10 cellular contexts compared by ENCODE assay signal in genomic region chr16:2784536-2785100, GRCh38. TPM values are rescaled to one million over a fixed set of nuclear protein-coding genes. Genes with fewer than 3 reads are reported as not detected.
DNase-seq lines count a peak whose midpoint lies in the region; ATAC-seq and TF ChIP-seq lines count a peak whose summit lies in the region.
"Had no signal": no experiment of that assay in that cellular context is flagged by ENCODE, and none has a peak within 500 bp of the region (broad histone marks: within the 10 kb centered on the region; RNA-seq: fewer than 3 reads in every experiment).

No MANE protein-coding gene starts in this region.

- 0 out of 2 replicates have a peak, but pooled peaks cover 5% of the 10 kb centered on the region for H3K79me2 ChIP-seq in PC-9 (ENCODE audit: low read depth)

- H3K4me3 ChIP-seq in stomach (peak overlapping the region; percentile 37 to 49 (median 39)), PC-9 (no peak overlapping the region)

- TF ChIP-seq POLR2A in stomach (IDR thresholded peaks at IDR 0.05), result no peak

- H3K9me3 ChIP-seq in stomach (no peaks in the 10 kb centered on the region), PC-9 (ENCODE audit: insufficient read depth, low read depth) (no peaks in the 10 kb centered on the region)

- H3K27me3 ChIP-seq in stomach (peaks cover 10 to 60% (median 33%) of the 10 kb centered on the region in 3 donors), PC-9 (ENCODE audit: insufficient read depth, low read depth) (peaks cover 3% of the 10 kb centered on the region; the same call in 1 of the 2 replicates)

- H3K9me2 ChIP-seq in PC-9 (ENCODE audit: insufficient read depth), result no peaks in the 10 kb centered on the region

- WGBS in stomach, 5 donors, result 49 to 100% (median 52%) methylated on average over 1 to 15 of the region's 15 CpGs

- H4K20me1 ChIP-seq in PC-9 (ENCODE audit: insufficient read depth), result no peaks in the 10 kb centered on the region

- TF ChIP-seq EP300 in stomach (IDR thresholded peaks at IDR 0.05), result no peak

- no peak overlapping the region for H3K27ac Mint-ChIP-seq in activated CD8-positive, alpha-beta memory T cell treated with anti-CD3 and anti-CD28 coated beads, Interleukin-2, amount 10 ng/mL, durations not matched to agents 7 days and 5 days
- H3K27ac Mint-ChIP-seq in activated T-helper 1 cell treated with anti-CD3 and anti-CD28 coated beads, Interleukin-12 subunit alpha, Interleukin-12 subunit beta, Interleukin-2, Interleukin-4 antibody, amounts not matched to agents 30 ng/mL and 10 ng/mL and 1 ng/mL, durations not matched to agents 14 hours and 24 hours and 36 hours, result peak overlapping the region; percentile 77

- no TSS peak for BruUV-seq in PC-9 (replicated peaks; lab: Mats Ljungman, UMichigan)

- H3K4me2 ChIP-seq in PC-9, result no peak overlapping the region

- CTCF ChIA-PET in activated CD8-positive, alpha-beta memory T cell treated with anti-CD3 and anti-CD28 coated beads, Interleukin-2, amount 10 ng/mL, durations not matched to agents 7 days and 5 days (lab: Charles Lee), result interaction anchor here (0.7 to 1.4 kb wide), 2 partner anchors 76 to 84 kb away, joined by 3 to 7 read pairs; no protein-coding TSS in a partner anchor
- CTCF ChIA-PET in PC-9 (lab: Charles Lee), result no interaction called here

- H3K4me3 Mint-ChIP-seq in activated CD8-positive, alpha-beta memory T cell treated with anti-CD3 and anti-CD28 coated beads, Interleukin-2, amount 10 ng/mL, durations not matched to agents 7 days and 5 days, result peak overlapping the region; percentile 64
- peak overlapping the region; percentile 76 for H3K4me3 Mint-ChIP-seq in activated T-helper 1 cell treated with anti-CD3 and anti-CD28 coated beads, Interleukin-12 subunit alpha, Interleukin-12 subunit beta, Interleukin-2, Interleukin-4 antibody, amounts not matched to agents 30 ng/mL and 10 ng/mL and 1 ng/mL, durations not matched to agents 14 hours and 24 hours and 36 hours

- in situ Hi-C loops in GM13977 (cut with MboI; ENCODE audit: low pct_unique_long_range_greater_than_20kb, low sequenced_read_pairs, unreplicated experiment), result no loop called here

- no peak overlapping the region for H2AFZ ChIP-seq in PC-9

- peaks cover 12 to 25% (median 15%) of the 10 kb centered on the region in 4 donors for H3K4me1 ChIP-seq in stomach
- H3K4me1 ChIP-seq in PC-9 (replicated peaks; ENCODE audit: insufficient read depth), result no peaks in the 10 kb centered on the region

- H3K27me3 Mint-ChIP-seq in activated CD8-positive, alpha-beta memory T cell treated with anti-CD3 and anti-CD28 coated beads, Interleukin-2, amount 10 ng/mL, durations not matched to agents 7 days and 5 days, result peaks cover 10% of the 10 kb centered on the region
- H3K27me3 Mint-ChIP-seq in activated T-helper 1 cell treated with anti-CD3 and anti-CD28 coated beads, Interleukin-12 subunit alpha, Interleukin-12 subunit beta, Interleukin-2, Interleukin-4 antibody, amounts not matched to agents 30 ng/mL and 10 ng/mL and 1 ng/mL, durations not matched to agents 14 hours and 24 hours and 36 hours (ENCODE audit: insufficient read depth), result peaks cover 19% of the 10 kb centered on the region

- peaks cover 9% of the 10 kb centered on the region for H3K4me1 Mint-ChIP-seq in activated CD8-positive, alpha-beta memory T cell treated with anti-CD3 and anti-CD28 coated beads, Interleukin-2, amount 10 ng/mL, durations not matched to agents 7 days and 5 days
- H3K4me1 Mint-ChIP-seq in activated T-helper 1 cell treated with anti-CD3 and anti-CD28 coated beads, Interleukin-12 subunit alpha, Interleukin-12 subunit beta, Interleukin-2, Interleukin-4 antibody, amounts not matched to agents 30 ng/mL and 10 ng/mL and 1 ng/mL, durations not matched to agents 14 hours and 24 hours and 36 hours (ENCODE audit: low read depth), result no peaks in the 10 kb centered on the region

- H3K36me3 Mint-ChIP-seq in activated CD8-positive, alpha-beta memory T cell treated with anti-CD3 and anti-CD28 coated beads, Interleukin-2, amount 10 ng/mL, durations not matched to agents 7 days and 5 days, result no peaks in the 10 kb centered on the region
- H3K36me3 Mint-ChIP-seq in activated T-helper 1 cell treated with anti-CD3 and anti-CD28 coated beads, Interleukin-12 subunit alpha, Interleukin-12 subunit beta, Interleukin-2, Interleukin-4 antibody, amounts not matched to agents 30 ng/mL and 10 ng/mL and 1 ng/mL, durations not matched to agents 14 hours and 24 hours and 36 hours (ENCODE audit: low read depth), result no peaks in the 10 kb centered on the region

- no peaks in the 10 kb centered on the region for H3K9me3 Mint-ChIP-seq in activated CD8-positive, alpha-beta memory T cell treated with anti-CD3 and anti-CD28 coated beads, Interleukin-2, amount 10 ng/mL, durations not matched to agents 7 days and 5 days (ENCODE audit: low read depth)
- no peaks in the 10 kb centered on the region for H3K9me3 Mint-ChIP-seq in activated T-helper 1 cell treated with anti-CD3 and anti-CD28 coated beads, Interleukin-12 subunit alpha, Interleukin-12 subunit beta, Interleukin-2, Interleukin-4 antibody, amounts not matched to agents 30 ng/mL and 10 ng/mL and 1 ng/mL, durations not matched to agents 14 hours and 24 hours and 36 hours

- intact Hi-C loops in activated T-helper 1 cell treated with anti-CD3 and anti-CD28 coated beads, Interleukin-12 subunit alpha, Interleukin-12 subunit beta, Interleukin-2, Interleukin-4 antibody, amounts not matched to agents 30 ng/mL and 10 ng/mL and 1 ng/mL, durations not matched to agents 14 hours and 24 hours and 36 hours (cut with micrococcal nuclease), result loop anchor here (5.0 kb wide), 1 partner anchor 262 kb away; the partner anchor contains the start of gene AMDHD2
- intact Hi-C loops in stomach (cut with DNase I; ENCODE audit: low total_unique reads), result loop anchor here (10.0 kb wide), 1 partner anchor 80 kb away; no protein-coding TSS in a partner anchor
- intact Hi-C loops in PC-9 (cut with micrococcal nuclease; ENCODE audit: unreplicated experiment), result no loop called here

- H3K27ac ChIP-seq in stomach (no peak overlapping the region), PC-9 (no peak overlapping the region)

- DNase-seq in activated CD8-positive, alpha-beta memory T cell treated with anti-CD3 and anti-CD28 coated beads, Interleukin-2, amount 10 ng/mL, durations not matched to agents 7 days and 5 days, result no peak
- DNase-seq in activated CD8-positive, alpha-beta memory T cell treated with anti-CD3 and anti-CD28 coated beads for 24 hours, result no peak
- no peak for DNase-seq in activated T-helper 1 cell treated with anti-CD3 and anti-CD28 coated beads, Interleukin-12 subunit alpha, Interleukin-12 subunit beta, Interleukin-2, Interleukin-4 antibody, amounts not matched to agents 30 ng/mL and 10 ng/mL and 1 ng/mL, durations not matched to agents 14 hours and 24 hours and 36 hours (ENCODE audit: low spot score)
- DNase-seq in islet precursor cell (peak; percentile 43), stomach (no peak), GM13977 (ENCODE audit: low spot score) (no peak), PC-9 (no peak)
- no peak for DNase-seq in central memory CD4-positive, alpha-beta T cell
- DNase-seq: NCI-H774 had no signal

- ATAC-seq in activated CD8-positive, alpha-beta memory T cell treated with anti-CD3 and anti-CD28 coated beads, Interleukin-2, amount 10 ng/mL, durations not matched to agents 7 days and 5 days, result no peak

- peaks cover 16% of the 10 kb centered on the region; the same call in 1 of the 2 replicates for H3F3A ChIP-seq in PC-9 (ENCODE audit: insufficient read depth, low read depth)

- POLR2A ChIA-PET in PC-9 (lab: Charles Lee; ENCODE audit: unreplicated experiment), result interaction anchor here (0.7 kb wide), 2 partner anchors 142 to 1705 kb away, joined by 3 to 6 read pairs; no protein-coding TSS in a partner anchor

- TF ChIP-seq CTCF in stomach (IDR thresholded peaks at IDR 0.05) (no peak), GM13977 (IDR thresholded peaks at IDR 0.05; ENCODE audit: extremely low read depth, insufficient read depth, missing control alignments) (no peak), PC-9 (conservative IDR thresholded peaks at IDR 0.05) (no peak)

- H3K36me3 ChIP-seq in stomach (no peaks in the 10 kb centered on the region), PC-9 (ENCODE audit: low read depth) (no peaks in the 10 kb centered on the region)

RNA-seq across cellular contexts. Expression of gene PRSS33, which starts 2.7 kb away (rescaled TPM):
- total RNA-seq in activated CD8-positive, alpha-beta memory T cell treated with anti-CD3 and anti-CD28 coated beads, Interleukin-2, amount 10 ng/mL, durations not matched to agents 7 days and 5 days, result not detected
- total RNA-seq in activated T-helper 1 cell treated with anti-CD3 and anti-CD28 coated beads, Interleukin-12 subunit alpha, Interleukin-12 subunit beta, Interleukin-2, Interleukin-4 antibody, amounts not matched to agents 30 ng/mL and 10 ng/mL and 1 ng/mL, durations not matched to agents 14 hours and 24 hours and 36 hours, result 0.10 TPM in 1 of 2 replicates, not detected in the other
- total RNA-seq in stomach (not detected), PC-9 (2021) (0.23 and 0.33 TPM in 2 replicates)
- polyA plus RNA-seq in stomach, result not detected
- polyA plus RNA-seq: AG04450 had no signal

RNA-seq across cellular contexts. Expression of gene ELOB, which starts 7.5 kb away (rescaled TPM):
- 100 to 1,000 TPM; 260 to 318 TPM for total RNA-seq in activated CD8-positive, alpha-beta memory T cell treated with anti-CD3 and anti-CD28 coated beads, Interleukin-2, amount 10 ng/mL, durations not matched to agents 7 days and 5 days
- total RNA-seq in activated T-helper 1 cell treated with anti-CD3 and anti-CD28 coated beads, Interleukin-12 subunit alpha, Interleukin-12 subunit beta, Interleukin-2, Interleukin-4 antibody, amounts not matched to agents 30 ng/mL and 10 ng/mL and 1 ng/mL, durations not matched to agents 14 hours and 24 hours and 36 hours, result 256 and 277 TPM in 2 replicates
- total RNA-seq in stomach, result 100 to 1,000 TPM in 4 of 5 donors, 10 to 100 TPM in 1; 68.1 to 279 (median 174) TPM
- polyA plus RNA-seq in stomach, result 100 to 1,000 TPM; 386 to 713 (median 456) TPM
- total RNA-seq in PC-9 (2021), result 259 and 401 TPM in 2 replicates

RNA-seq across cellular contexts. Expression of gene PRSS41, which starts 13.7 kb away (rescaled TPM):
- total RNA-seq in activated CD8-positive, alpha-beta memory T cell treated with anti-CD3 and anti-CD28 coated beads, Interleukin-2, amount 10 ng/mL, durations not matched to agents 7 days and 5 days, result not detected
- not detected in 2 replicates for total RNA-seq in activated T-helper 1 cell treated with anti-CD3 and anti-CD28 coated beads, Interleukin-12 subunit alpha, Interleukin-12 subunit beta, Interleukin-2, Interleukin-4 antibody, amounts not matched to agents 30 ng/mL and 10 ng/mL and 1 ng/mL, durations not matched to agents 14 hours and 24 hours and 36 hours
- total RNA-seq in stomach (not detected), PC-9 (2021) (not detected in 2 replicates)
- not detected for polyA plus RNA-seq in stomach
- polyA plus RNA-seq: AG04450 had no signal

RNA-seq across cellular contexts. Expression of gene SRRM2, which starts 32.2 kb away (rescaled TPM):
- total RNA-seq in activated CD8-positive, alpha-beta memory T cell treated with anti-CD3 and anti-CD28 coated beads, Interleukin-2, amount 10 ng/mL, durations not matched to agents 7 days and 5 days, result 100 to 1,000 TPM; 631 to 651 TPM
- 631 and 639 TPM in 2 replicates for total RNA-seq in activated T-helper 1 cell treated with anti-CD3 and anti-CD28 coated beads, Interleukin-12 subunit alpha, Interleukin-12 subunit beta, Interleukin-2, Interleukin-4 antibody, amounts not matched to agents 30 ng/mL and 10 ng/mL and 1 ng/mL, durations not matched to agents 14 hours and 24 hours and 36 hours
- 1,000 to 10,000 TPM in 2 of 5 donors, 100 to 1,000 TPM in 3; 142 to 2,165 (median 929) TPM for total RNA-seq in stomach
- polyA plus RNA-seq in stomach, result 100 to 1,000 TPM; 151 to 384 (median 321) TPM
- total RNA-seq in PC-9 (2021), result 679 and 746 TPM in 2 replicates

RNA-seq across cellular contexts. Expression of gene PRSS21, which starts 32.4 kb away (rescaled TPM):
- total RNA-seq in activated CD8-positive, alpha-beta memory T cell treated with anti-CD3 and anti-CD28 coated beads, Interleukin-2, amount 10 ng/mL, durations not matched to agents 7 days and 5 days, result 10 to 100 TPM in 1 of 2 experiments, 1 to 10 TPM in 1; 6.0 to 10.3 TPM
- 9.2 and 10.1 TPM in 2 replicates for total RNA-seq in activated T-helper 1 cell treated with anti-CD3 and anti-CD28 coated beads, Interleukin-12 subunit alpha, Interleukin-12 subunit beta, Interleukin-2, Interleukin-4 antibody, amounts not matched to agents 30 ng/mL and 10 ng/mL and 1 ng/mL, durations not matched to agents 14 hours and 24 hours and 36 hours
- 1 to 10 TPM in 1 of 5 donors, not detected in 4; 1.1 TPM for total RNA-seq in stomach
- 1 to 10 TPM in 1 of 3 donors, under 1 TPM in 2; 0.50 to 2.9 (median 0.65) TPM for polyA plus RNA-seq in stomach
- total RNA-seq in PC-9 (2021), result 61.2 and 77.4 TPM in 2 replicates
